In genomic region chr6:52503344-52503747, GRCh38 we compare ENCODE assay signal across 10 cellular contexts.
A peak's percentile ranks its signal among the peaks of the same experiment; 100 is the strongest.
DNase-seq lines count a peak whose midpoint lies in the region; ATAC-seq and TF ChIP-seq lines count a peak whose summit lies in the region.
"Had no signal": no experiment of that assay in that cellular context is flagged by ENCODE, and none has a peak within 500 bp of the region (broad histone marks: within the 10 kb centered on the region; RNA-seq: fewer than 3 reads in every experiment).

No MANE protein-coding gene starts in this region.

- no peaks in the 10 kb centered on the region for H3K27me3 ChIP-seq in cardiac muscle cell
- no peaks in the 10 kb centered on the region for H3K27me3 ChIP-seq in adipocyte (replicated peaks; ENCODE audit: control insufficient read depth, insufficient read depth, low read length)
- H3K27me3 ChIP-seq in upper lobe of left lung, result no peaks in the 10 kb centered on the region
- H3K27me3 ChIP-seq in CD4-positive, alpha-beta T cell (ENCODE audit: control insufficient read depth, insufficient read depth, low read length), result no peaks in the 10 kb centered on the region
- no peaks in the 10 kb centered on the region for H3K27me3 ChIP-seq in A673 (replicated peaks; ENCODE audit: insufficient read depth, low read depth, low read length, poor library complexity)
- H3K27me3 ChIP-seq in adrenal gland, result no peaks in the 10 kb centered on the region

- ATAC-seq in Right ventricle myocardium inferior (no peak), upper lobe of left lung (ENCODE audit: low FRiP score in 2 of 2) (no peak)
- ATAC-seq in CD4-positive, alpha-beta T cell (ENCODE audit: poor library complexity), result no peak

- H3K36me3 Mint-ChIP-seq in CD4-positive, alpha-beta T cell (ENCODE audit: low read depth), result peaks cover 56% of the 10 kb centered on the region

- DNase-seq in cardiac muscle cell (ENCODE audit: low read depth in 1 of 2, low spot score in 1 of 2) (peak in 1 of 2 donors; percentile 29), Right ventricle myocardium inferior (ENCODE audit: missing footprints) (no peak), adipocyte (ENCODE audit: low read depth) (no peak), islet precursor cell (peak; percentile 93), upper lobe of left lung (no peak), A673 (ENCODE audit: low spot score) (no peak), adrenal gland (no peak)
- DNase-seq in CD4-positive, alpha-beta T cell, result no peak
- DNase-seq: activated CD4-positive, alpha-beta memory T cell treated with anti-CD3 and anti-CD28 coated beads, Interleukin-2, amount 10 ng/mL, durations not matched to agents 7 days and 5 days; foreskin melanocyte had no signal

- no peak for TF ChIP-seq EP300 in upper lobe of left lung (IDR thresholded peaks at IDR 0.05)

- H3K4me1 Mint-ChIP-seq in CD4-positive, alpha-beta T cell (ENCODE audit: low read depth), result no peaks in the 10 kb centered on the region

- H3K27ac ChIP-seq in cardiac muscle cell (peak overlapping the region; percentile 38), upper lobe of left lung (peak overlapping the region; percentile 61 to 86 (median 82)), A673 (ENCODE audit: low read depth, low read length, poor library complexity, severe bottlenecking) (no peak overlapping the region), adrenal gland (peak overlapping the region in 2 of 5 donors; percentile 34 to 67)
- H3K27ac ChIP-seq in CD4-positive, alpha-beta T cell (ENCODE audit: low read depth, low read length), result no peak overlapping the region

- CTCF ChIA-PET in CD4-positive, alpha-beta T cell (lab: Charles Lee), result no interaction called here
- CTCF ChIA-PET in A673 (lab: Charles Lee), result no interaction called here

- POLR2A ChIA-PET in CD4-positive, alpha-beta T cell (lab: Charles Lee), result no interaction called here
- POLR2A ChIA-PET in A673 (lab: Charles Lee; ENCODE audit: low non-redundant PET), result no interaction called here

- TF ChIP-seq CTCF in cardiac muscle cell (IDR thresholded peaks at IDR 0.05; ENCODE audit: low read depth, low read length) (no peak), upper lobe of left lung (IDR thresholded peaks at IDR 0.05) (peak in 1 of 6 experiments; percentile 4), A673 (conservative IDR thresholded peaks at IDR 0.05; ENCODE audit: low read depth, low read length) (no peak), adrenal gland (IDR thresholded peaks at IDR 0.05) (no peak)
- TF ChIP-seq CTCF in CD4-positive, alpha-beta T cell (IDR thresholded peaks at IDR 0.05), result no peak

- TF ChIP-seq POLR2A in upper lobe of left lung (IDR thresholded peaks at IDR 0.05), result no peak
- TF ChIP-seq POLR2A in adrenal gland (IDR thresholded peaks at IDR 0.05), result no peak

- no peak overlapping the region for H3K27ac Mint-ChIP-seq in CD4-positive, alpha-beta T cell
- H3K27ac Mint-ChIP-seq: activated CD4-positive, alpha-beta memory T cell treated with anti-CD3 and anti-CD28 coated beads, Interleukin-2, amount 10 ng/mL, durations not matched to agents 7 days and 5 days had no signal

- no peak overlapping the region for H3K4me3 ChIP-seq in cardiac muscle cell
- H3K4me3 ChIP-seq in adipocyte (ENCODE audit: low read length), result no peak overlapping the region
- H3K4me3 ChIP-seq in upper lobe of left lung, result no peak overlapping the region
- H3K4me3 ChIP-seq in A673 (ENCODE audit: low read depth, low read length, poor library complexity, severe bottlenecking), result no peak overlapping the region
- no peak overlapping the region for H3K4me3 ChIP-seq in adrenal gland

- intact Hi-C loops in Right ventricle myocardium inferior (cut with DNase I), result no loop called here
- intact Hi-C loops in CD4-positive, alpha-beta T cell (cut with DNase I, micrococcal nuclease), result no loop called here
- intact Hi-C loops in A673 (cut with micrococcal nuclease; ENCODE audit: unreplicated experiment), result no loop called here
- intact Hi-C loops in adrenal gland (cut with DNase I), result loop anchor here in 1 of 2 donors (10.0 kb wide), 2 partner anchors 71 to 79 kb away; partner anchors contain the start of genes EFHC1 and TRAM2

- no peak overlapping the region for H3K4me3 Mint-ChIP-seq in CD4-positive, alpha-beta T cell
- H3K4me3 Mint-ChIP-seq: activated CD4-positive, alpha-beta memory T cell treated with anti-CD3 and anti-CD28 coated beads, Interleukin-2, amount 10 ng/mL, durations not matched to agents 7 days and 5 days had no signal

- H3K9me3 ChIP-seq in cardiac muscle cell (ENCODE audit: low read depth) (no peaks in the 10 kb centered on the region), adipocyte (ENCODE audit: control insufficient read depth, low read length) (no peaks in the 10 kb centered on the region), upper lobe of left lung (no peaks in the 10 kb centered on the region), A673 (ENCODE audit: low read depth, low read length, poor library complexity, severe bottlenecking) (no peaks in the 10 kb centered on the region), adrenal gland (replicated peaks in 1 of 3) (no peaks in the 10 kb centered on the region)
- no peaks in the 10 kb centered on the region for H3K9me3 ChIP-seq in CD4-positive, alpha-beta T cell (ENCODE audit: control insufficient read depth, low read length)

- 75 to 83% methylated on average over 4 to 5 of the region's 5 CpGs for WGBS in upper lobe of left lung, 2 donors
- WGBS in adrenal gland, 4 donors, result 57 to 85% (median 77%) methylated on average over 1 to 5 of the region's 5 CpGs

- no peaks in the 10 kb centered on the region for H3K9me3 Mint-ChIP-seq in CD4-positive, alpha-beta T cell
- H3K9me3 Mint-ChIP-seq: activated CD4-positive, alpha-beta memory T cell treated with anti-CD3 and anti-CD28 coated beads, Interleukin-2, amount 10 ng/mL, durations not matched to agents 7 days and 5 days had no signal

- H3K27me3 Mint-ChIP-seq in CD4-positive, alpha-beta T cell, result no peaks in the 10 kb centered on the region
- H3K27me3 Mint-ChIP-seq: activated CD4-positive, alpha-beta memory T cell treated with anti-CD3 and anti-CD28 coated beads, Interleukin-2, amount 10 ng/mL, durations not matched to agents 7 days and 5 days had no signal

- peak overlapping the region; percentile 61 for H3K9ac ChIP-seq in adipocyte (ENCODE audit: low read length)

- H3K4me1 ChIP-seq in cardiac muscle cell (ENCODE audit: low read depth), result peaks cover 8% of the 10 kb centered on the region
- peaks cover 55% of the 10 kb centered on the region for H3K4me1 ChIP-seq in adipocyte (ENCODE audit: control insufficient read depth, insufficient read depth, low read length)
- H3K4me1 ChIP-seq in upper lobe of left lung, result peaks cover 24 to 28% (median 26%) of the 10 kb centered on the region in 4 donors
- no peaks in the 10 kb centered on the region for H3K4me1 ChIP-seq in A673 (ENCODE audit: insufficient read depth, low read length, poor library complexity, severe bottlenecking)
- peaks cover 5 to 11% of the 10 kb centered on the region in 2 donors for H3K4me1 ChIP-seq in adrenal gland (replicated peaks in 1 of 2)

- BruUV-seq in A673 (replicated peaks; lab: Mats Ljungman, UMichigan), result no TSS peak

- H3K36me3 ChIP-seq in cardiac muscle cell (no peaks in the 10 kb centered on the region), adipocyte (ENCODE audit: control insufficient read depth, insufficient read depth, low read length, severe bottlenecking) (peaks cover 67% of the 10 kb centered on the region), upper lobe of left lung (peaks cover 0 to 52% (median 26%) of the 10 kb centered on the region in 4 donors), A673 (ENCODE audit: insufficient read depth, low read length, poor library complexity, severe bottlenecking) (no peaks in the 10 kb centered on the region), adrenal gland (replicated peaks in 1 of 2) (peaks cover 0 to 20% of the 10 kb centered on the region in 2 donors)

Comparison
In these comparisons a context has a peak if more than half of its experiments do, and no peak if none do; other contexts are left out.
1. H3K27ac ChIP-seq: peak in cardiac muscle cell (single experiment) and upper lobe of left lung (4 of 4); none in CD4-positive, alpha-beta T cell (single experiment) and A673 (single experiment).